ENCODE assay signal across 12 cellular contexts in the genomic region with DNA sequence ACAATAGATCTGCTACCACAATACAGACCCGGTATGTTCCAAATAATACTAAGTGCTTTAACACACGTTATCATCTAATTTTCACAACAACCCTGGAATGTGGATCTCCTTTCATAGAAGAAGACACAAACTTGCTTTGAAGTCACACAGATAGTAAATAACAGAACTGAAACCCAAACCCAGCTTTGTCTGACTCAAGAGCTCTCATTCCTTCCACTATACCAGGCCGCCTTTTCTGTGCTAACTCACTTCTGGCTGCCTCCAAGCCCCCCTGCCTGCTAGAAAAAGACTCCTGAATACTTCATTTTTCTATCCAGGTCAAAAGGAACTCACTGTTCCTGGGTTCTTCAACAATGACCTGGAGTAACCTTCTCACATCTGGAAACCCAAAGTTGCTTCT.
DNase-seq lines count a peak whose midpoint lies in the region; ATAC-seq lines count a peak whose summit lies in the region.
"Had no signal": no experiment of that assay in that cellular context is flagged by ENCODE, and none has a peak within 500 bp of the region (broad histone marks: within the 10 kb centered on the region; RNA-seq: fewer than 3 reads in every experiment).

No MANE protein-coding gene starts in this region.

- H3K27ac Mint-ChIP-seq in effector memory CD8-positive, alpha-beta T cell: peak overlapping the region; percentile 97 to 98

- H3K27me3 Mint-ChIP-seq in effector memory CD8-positive, alpha-beta T cell: no peaks in the 10 kb centered on the region

- H3K36me3 Mint-ChIP-seq in effector memory CD8-positive, alpha-beta T cell (ENCODE audit: insufficient read depth): peaks cover 10% of the 10 kb centered on the region

- H3K4me1 Mint-ChIP-seq in effector memory CD8-positive, alpha-beta T cell (ENCODE audit: low read depth in 2 of 2): peaks cover 53 to 58% of the 10 kb centered on the region in 2 donors

- peak; percentile 74 for DNase-seq in CD1c-positive myeloid dendritic cell (ENCODE audit: extremely low spot score)
- peak; percentile 25 for DNase-seq in RPMI8226
- DNase-seq in effector memory CD8-positive, alpha-beta T cell: no peak
- DNase-seq in HuH-7.5 (ENCODE audit: low spot score): no peak
- DNase-seq in DMS53 treated with DMSO at 0.1 percent for 48 hours (lab: John Stamatoyannopoulos, UW; ENCODE audit: unreplicated experiment): no peak
- no peak for DNase-seq in NCI-H2196 (lab: John Stamatoyannopoulos, UW; ENCODE audit: unreplicated experiment)
- DNase-seq: activated CD8-positive, alpha-beta memory T cell treated with anti-CD3 and anti-CD28 coated beads, Interleukin-2, amount 50 U/mL, for 4 hours; NCI-H2081; SJCRH30; upper lobe of right lung had no signal

- no peaks in the 10 kb centered on the region for H3K9me3 Mint-ChIP-seq in effector memory CD8-positive, alpha-beta T cell

- peak overlapping the region; percentile 71 to 74 for H3K4me3 Mint-ChIP-seq in effector memory CD8-positive, alpha-beta T cell

- ATAC-seq in GM18867 (IDR thresholded peaks at IDR 0.05; ENCODE audit: unreplicated experiment): peak; percentile 32
- no peak for ATAC-seq in effector memory CD8-positive, alpha-beta T cell (replicated peaks)
- no peak for ATAC-seq in GM21526 (IDR thresholded peaks at IDR 0.05; ENCODE audit: low FRiP score, unreplicated experiment)
- ATAC-seq: upper lobe of right lung had no signal

Comparison
In these comparisons a context has a peak if more than half of its experiments do, and no peak if none do; other contexts are left out.
1. DNase-seq: peak in CD1c-positive myeloid dendritic cell (single experiment) and RPMI8226 (single experiment); none in effector memory CD8-positive, alpha-beta T cell (0 of 3), HuH-7.5 (single experiment), DMS53 treated with DMSO at 0.1 percent for 48 hours (single experiment) and NCI-H2196 (single experiment).